17 cellular contexts compared by ENCODE assay signal in genomic region chr5:67425514-67425913, GRCh38.
DNase-seq lines count a peak whose midpoint lies in the region; FAIRE-seq and TF ChIP-seq lines count a peak whose summit lies in the region.
"Had no signal": no experiment of that assay in that cellular context is flagged by ENCODE, and none has a peak within 500 bp of the region (broad histone marks: within the 10 kb centered on the region; RNA-seq: fewer than 3 reads in every experiment).

No MANE protein-coding gene starts in this region.

- TF ChIP-seq CTCF in SK-N-SH (IDR thresholded peaks at IDR 0.05): no peak
- TF ChIP-seq CTCF in epithelial cell of proximal tubule (conservative IDR thresholded peaks at IDR 0.05; ENCODE audit: low read depth, low read length): no peak
- no peak for TF ChIP-seq CTCF in ascending aorta (IDR thresholded peaks at IDR 0.05)

- H3K4me3 Mint-ChIP-seq in activated CD4-positive, alpha-beta memory T cell treated with anti-CD3 and anti-CD28 coated beads for 36 hours: no peak overlapping the region
- H3K4me3 Mint-ChIP-seq: CD8-positive, alpha-beta T cell had no signal

- no peaks in the 10 kb centered on the region for H3K79me2 ChIP-seq in SK-N-SH (ENCODE audit: insufficient read depth)

- H3K27me3 Mint-ChIP-seq in activated CD4-positive, alpha-beta memory T cell treated with anti-CD3 and anti-CD28 coated beads for 36 hours: no peaks in the 10 kb centered on the region

- no peak overlapping the region for H3K27ac Mint-ChIP-seq in activated CD4-positive, alpha-beta memory T cell treated with anti-CD3 and anti-CD28 coated beads for 36 hours
- H3K27ac Mint-ChIP-seq: CD8-positive, alpha-beta T cell had no signal

- H3K9me3 Mint-ChIP-seq in activated CD4-positive, alpha-beta memory T cell treated with anti-CD3 and anti-CD28 coated beads for 36 hours: no peaks in the 10 kb centered on the region
- H3K9me3 Mint-ChIP-seq: CD8-positive, alpha-beta T cell had no signal

- H3K27ac ChIP-seq in SK-N-SH (ENCODE audit: low read depth in 2 of 2, low read length in 1 of 2) (no peak overlapping the region), ascending aorta (no peak overlapping the region)
- H3K27ac ChIP-seq: SJSA1 had no signal

- no peak overlapping the region for H3K9ac ChIP-seq in SK-N-SH

- intact Hi-C loops in ascending aorta (cut with DNase I): no loop called here
- intact Hi-C loops in activated CD4-positive, alpha-beta memory T cell treated with anti-CD3 and anti-CD28 coated beads for 36 hours (cut with micrococcal nuclease): no loop called here

- DNase-seq in EL: peak; percentile 47
- DNase-seq in SK-N-SH: no peak
- peak; percentile 60 for DNase-seq in epithelial cell of proximal tubule (ENCODE audit: low read depth)
- peak; percentile 72 for DNase-seq in kidney tubule cell (ENCODE audit: low spot score)
- DNase-seq in ascending aorta (ENCODE audit: low spot score in 2 of 2): no peak
- DNase-seq in GM12892 (ENCODE audit: insufficient read length): no peak
- no peak for DNase-seq in DMS153 (lab: John Stamatoyannopoulos, UW)
- no peak for DNase-seq in activated CD4-positive, alpha-beta memory T cell treated with anti-CD3 and anti-CD28 coated beads for 36 hours
- DNase-seq: BE2C; CD8-positive, alpha-beta T cell; NCI-H1436 treated with DMSO at 0.1 percent for 48 hours; NCI-H2107; NCI-H345; NCI-H526 treated with DMSO at 0.1 percent for 48 hours had no signal

- WGBS in SK-N-SH (ENCODE audit: low lambda C conversion rate): 53% methylated on average over 1 of the region's 1 CpG

- no peaks in the 10 kb centered on the region for H3K9me3 ChIP-seq in SK-N-SH
- H3K9me3 ChIP-seq in ascending aorta: no peaks in the 10 kb centered on the region
- H3K9me3 ChIP-seq: BE2C, HAP-1, SJSA1 had no signal

- CTCF ChIA-PET in SK-N-SH (lab: Yijun Ruan, JAX): interaction anchor here (0.6 kb wide), 1 partner anchor 37 kb away, joined by 4 read pairs; no protein-coding TSS in a partner anchor
- CTCF ChIA-PET in activated CD4-positive, alpha-beta memory T cell treated with anti-CD3 and anti-CD28 coated beads for 36 hours (lab: Charles Lee): no interaction called here

- TF ChIP-seq POLR2A in GM12892 (IDR thresholded peaks at IDR 0.05; ENCODE audit: low read depth, low read length): no peak

- FAIRE-seq in GM12892 (lab: Jason Lieb, UNC): no peak
- FAIRE-seq: GM12878 had no signal

- H2AFZ ChIP-seq in SK-N-SH (ENCODE audit: low read depth): no peak overlapping the region

- no peak for TF ChIP-seq RAD21 in SK-N-SH (IDR thresholded peaks at IDR 0.05; ENCODE audit: low read length)

- H3K36me3 ChIP-seq in SK-N-SH (replicated peaks in 1 of 2; ENCODE audit: control insufficient read depth in 1 of 2, insufficient read depth in 2 of 2, low read length in 1 of 2): no peaks in the 10 kb centered on the region
- H3K36me3 ChIP-seq in ascending aorta: no peaks in the 10 kb centered on the region
- H3K36me3 ChIP-seq: BE2C, HAP-1, SJSA1 had no signal

- no peak overlapping the region for H3K4me2 ChIP-seq in SK-N-SH

- no peaks in the 10 kb centered on the region for H3K9me2 ChIP-seq in SK-N-SH

- H3K4me3 ChIP-seq in SK-N-SH (ENCODE audit: low read depth in 2 of 2, low read length in 1 of 2) (no peak overlapping the region), epithelial cell of proximal tubule (ENCODE audit: low read depth, low read length) (no peak overlapping the region), ascending aorta (no peak overlapping the region)
- H3K4me3 ChIP-seq: GM12878, HAP-1, SJSA1 had no signal

- H4K20me1 ChIP-seq in SK-N-SH (ENCODE audit: insufficient read depth): no peaks in the 10 kb centered on the region

- H3K4me1 Mint-ChIP-seq in activated CD4-positive, alpha-beta memory T cell treated with anti-CD3 and anti-CD28 coated beads for 36 hours (ENCODE audit: low read depth): no peaks in the 10 kb centered on the region

- H3K4me1 ChIP-seq in SK-N-SH (ENCODE audit: control insufficient read depth in 1 of 2, insufficient read depth in 2 of 2, low read depth in 1 of 2, low read length in 1 of 2) (0 out of 4 replicates have a peak, but pooled peaks cover 0 to 12% of the 10 kb centered on the region in 2 experiments), ascending aorta (no peaks in the 10 kb centered on the region)
- H3K4me1 ChIP-seq: BE2C, HAP-1, SJSA1 had no signal

- TF ChIP-seq EP300 in SK-N-SH (IDR thresholded peaks at IDR 0.05; ENCODE audit: borderline replicate concordance in 1 of 2, low read depth in 1 of 2, low read length in 1 of 2): no peak

- no peaks in the 10 kb centered on the region for H3K27me3 ChIP-seq in SK-N-SH (ENCODE audit: insufficient read depth)
- H3K27me3 ChIP-seq in ascending aorta: no peaks in the 10 kb centered on the region
- H3K27me3 ChIP-seq: BE2C, SJSA1 had no signal

- POLR2A ChIA-PET in SK-N-SH (lab: Yijun Ruan, JAX): no interaction called here
- POLR2A ChIA-PET in activated CD4-positive, alpha-beta memory T cell treated with anti-CD3 and anti-CD28 coated beads for 36 hours (lab: Charles Lee): interaction anchor here (0.6 kb wide), 1 partner anchor 23 kb away, joined by 3 read pairs; no protein-coding TSS in a partner anchor

- no peaks in the 10 kb centered on the region for H3F3A ChIP-seq in SK-N-SH (replicated peaks; ENCODE audit: insufficient read depth)

- no peaks in the 10 kb centered on the region for H3K36me3 Mint-ChIP-seq in activated CD4-positive, alpha-beta memory T cell treated with anti-CD3 and anti-CD28 coated beads for 36 hours
- H3K36me3 Mint-ChIP-seq: CD8-positive, alpha-beta T cell had no signal

TF ChIP-seq in SK-N-SH, 30 proteins besides CTCF, POLR2A, EP300 and RAD21 (continues in another document):
- TF ChIP-seq, protein P1, sequence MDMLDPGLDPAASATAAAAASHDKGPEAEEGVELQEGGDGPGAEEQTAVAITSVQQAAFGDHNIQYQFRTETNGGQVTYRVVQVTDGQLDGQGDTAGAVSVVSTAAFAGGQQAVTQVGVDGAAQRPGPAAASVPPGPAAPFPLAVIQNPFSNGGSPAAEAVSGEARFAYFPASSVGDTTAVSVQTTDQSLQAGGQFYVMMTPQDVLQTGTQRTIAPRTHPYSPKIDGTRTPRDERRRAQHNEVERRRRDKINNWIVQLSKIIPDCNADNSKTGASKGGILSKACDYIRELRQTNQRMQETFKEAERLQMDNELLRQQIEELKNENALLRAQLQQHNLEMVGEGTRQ (IDR thresholded peaks at IDR 0.05; ENCODE audit: borderline replicate concordance, low read depth, low read length): no peak
- TF ChIP-seq REST (IDR thresholded peaks at IDR 0.05; ENCODE audit: low read depth, low read length) (no peak), JUND (IDR thresholded peaks at IDR 0.05) (peak; percentile 42; the same call in 1 of the 2 replicates), MXI1 (IDR thresholded peaks at IDR 0.05; ENCODE audit: low read depth, low read length) (no peak), YY1 (IDR thresholded peaks at IDR 0.05; ENCODE audit: low read depth) (no peak), POLR2AphosphoS5 (IDR thresholded peaks at IDR 0.05; ENCODE audit: low read depth, low read length) (no peak), SMC3 (IDR thresholded peaks at IDR 0.05; ENCODE audit: low read depth, low read length) (no peak), TAF1 (IDR thresholded peaks at IDR 0.05; ENCODE audit: borderline replicate concordance, low read depth, low read length) (no peak), CHD2 (IDR thresholded peaks at IDR 0.05; ENCODE audit: low read length, partially characterized antibody) (no peak), RFX5 (IDR thresholded peaks at IDR 0.05; ENCODE audit: low read length) (no peak), FOSL2 (IDR thresholded peaks at IDR 0.05; ENCODE audit: borderline replicate concordance, low read depth) (peak; percentile 26; the same call in 1 of the 2 replicates), ELF1 (IDR thresholded peaks at IDR 0.05) (no peak)
- TF ChIP-seq, protein P2, sequence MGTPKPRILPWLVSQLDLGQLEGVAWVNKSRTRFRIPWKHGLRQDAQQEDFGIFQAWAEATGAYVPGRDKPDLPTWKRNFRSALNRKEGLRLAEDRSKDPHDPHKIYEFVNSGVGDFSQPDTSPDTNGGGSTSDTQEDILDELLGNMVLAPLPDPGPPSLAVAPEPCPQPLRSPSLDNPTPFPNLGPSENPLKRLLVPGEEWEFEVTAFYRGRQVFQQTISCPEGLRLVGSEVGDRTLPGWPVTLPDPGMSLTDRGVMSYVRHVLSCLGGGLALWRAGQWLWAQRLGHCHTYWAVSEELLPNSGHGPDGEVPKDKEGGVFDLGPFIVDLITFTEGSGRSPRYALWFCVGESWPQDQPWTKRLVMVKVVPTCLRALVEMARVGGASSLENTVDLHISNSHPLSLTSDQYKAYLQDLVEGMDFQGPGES (IDR thresholded peaks at IDR 0.05; ENCODE audit: low read depth, low read length): no peak

Comparison
In these comparisons a context has a peak if more than half of its experiments do, and no peak if none do; other contexts are left out.
1. DNase-seq: peak in EL (single experiment), epithelial cell of proximal tubule (single experiment) and kidney tubule cell (single experiment); none in SK-N-SH (single experiment), ascending aorta (0 of 2), GM12892 (single experiment), DMS153 (single experiment) and activated CD4-positive, alpha-beta memory T cell treated with anti-CD3 and anti-CD28 coated beads for 36 hours (single experiment).